Comparison of ENCODE assay signal across 10 cellular contexts in the genomic region with DNA sequence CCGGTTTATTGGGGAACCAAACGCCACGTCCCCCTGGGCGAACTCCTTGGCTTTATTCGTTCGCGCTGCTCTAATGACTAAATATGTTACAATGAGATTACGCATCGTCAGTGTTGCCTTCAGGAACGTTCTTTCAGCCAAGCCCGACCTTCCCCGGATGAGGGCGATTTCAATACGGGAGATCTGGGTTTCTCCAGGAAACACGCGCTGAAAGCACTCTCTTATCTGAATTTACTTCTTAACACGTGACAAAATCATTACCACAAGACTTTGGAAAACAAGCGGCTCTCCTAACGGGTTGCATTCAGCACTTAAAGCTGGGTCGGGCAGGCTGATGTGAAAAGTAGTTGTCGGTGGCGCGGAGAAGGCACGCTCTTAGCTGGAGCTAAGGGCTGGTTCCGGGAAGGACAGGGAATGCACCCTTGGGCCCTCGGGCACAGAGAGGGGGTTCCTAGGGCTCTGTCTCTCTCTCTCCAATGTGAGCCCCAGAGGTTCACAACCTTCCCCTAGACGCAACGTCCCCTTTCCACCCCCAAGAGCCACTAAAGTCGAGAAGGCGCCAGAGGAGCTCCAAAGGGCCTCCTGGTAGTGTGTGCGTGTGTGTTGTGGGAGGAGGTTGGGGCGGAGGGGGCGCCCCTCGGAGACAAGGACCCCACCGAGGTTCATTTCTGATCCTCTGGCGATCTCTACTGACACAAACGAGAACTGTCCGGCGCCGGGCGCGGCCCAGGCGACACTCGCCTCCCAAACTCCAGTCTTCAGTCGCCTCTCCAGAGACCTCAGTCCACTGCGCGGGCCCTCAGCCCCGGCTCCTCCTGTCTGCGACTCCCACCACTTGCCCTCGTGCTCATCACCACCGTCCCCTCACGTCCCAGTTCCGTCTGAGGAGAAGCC. TPM values are rescaled to one million over a fixed set of nuclear protein-coding genes. Genes with fewer than 3 reads are reported as not detected.
DNase-seq lines count a peak whose midpoint lies in the region; ATAC-seq, FAIRE-seq and TF ChIP-seq lines count a peak whose summit lies in the region.
"Had no signal": no experiment of that assay in that cellular context is flagged by ENCODE, and none has a peak within 500 bp of the region (broad histone marks: within the 10 kb centered on the region; RNA-seq: fewer than 3 reads in every experiment).

No MANE protein-coding gene starts in this region.

- H4K8ac ChIP-seq in mesendoderm (ENCODE audit: low read depth, low read length): no peak overlapping the region

- no peak overlapping the region for H3K27ac Mint-ChIP-seq in Caco-2 (ENCODE audit: unreplicated experiment)

- no peaks in the 10 kb centered on the region for H3K36me3 Mint-ChIP-seq in Caco-2 (ENCODE audit: insufficient read depth, unreplicated experiment)

- H3K4me3 ChIP-seq in Caco-2 (ENCODE audit: low read depth, low read length) (no peak overlapping the region), HEK293 (ENCODE audit: low read depth, low read length) (peak overlapping the region; percentile 50), mesendoderm (ENCODE audit: low read length) (no peak overlapping the region), gastrocnemius medialis (peak overlapping the region in 1 of 4 donors; percentile 32)

- no peak overlapping the region for H4K5ac ChIP-seq in mesendoderm (ENCODE audit: low read length)

- in situ Hi-C loops in gastrocnemius medialis (cut with MboI; ENCODE audit: low sequenced_read_pairs in 4 of 4): no loop called here

- no peaks in the 10 kb centered on the region for H3K79me1 ChIP-seq in mesendoderm (ENCODE audit: low read length)

- H2AK5ac ChIP-seq in mesendoderm (ENCODE audit: low read length): no peak overlapping the region

- BruUV-seq in Caco-2 (replicated peaks; lab: Mats Ljungman, UMichigan): no TSS peak

- H3K56ac ChIP-seq in mesendoderm (ENCODE audit: low read length): peak overlapping the region; percentile 30

- peaks cover 62% of the 10 kb centered on the region for H3K27me3 Mint-ChIP-seq in Caco-2 (ENCODE audit: insufficient read depth, unreplicated experiment)

- no peaks in the 10 kb centered on the region for H3K4me1 Mint-ChIP-seq in Caco-2 (ENCODE audit: low read depth, unreplicated experiment)

- H3K36me3 ChIP-seq in Caco-2 (ENCODE audit: control insufficient read depth, insufficient read depth, low read length) (no peaks in the 10 kb centered on the region), HEK293 (ENCODE audit: control insufficient read depth in 2 of 2, insufficient read depth in 1 of 2, low read length in 2 of 2) (no peaks in the 10 kb centered on the region), mesendoderm (ENCODE audit: control insufficient read depth, insufficient read depth, low read length) (no peaks in the 10 kb centered on the region), gastrocnemius medialis (no peaks in the 10 kb centered on the region)

- ATAC-seq in GM18907 (IDR thresholded peaks at IDR 0.05; ENCODE audit: unreplicated experiment): no peak
- ATAC-seq in HG02798 (IDR thresholded peaks at IDR 0.05; ENCODE audit: poor library complexity, unreplicated experiment): no peak
- no peak for ATAC-seq in gastrocnemius medialis

- intact Hi-C loops in Caco-2 (cut with micrococcal nuclease; ENCODE audit: unreplicated experiment) (loop anchor here (1.0 kb wide), 1 partner anchor 19 kb away; no protein-coding TSS in a partner anchor), gastrocnemius medialis (cut with DNase I; ENCODE audit: low total_unique reads) (no loop called here)

- H3K27me3 ChIP-seq in Caco-2 (replicated peaks; ENCODE audit: control insufficient read depth, insufficient read depth, low read length) (peaks cover 8% of the 10 kb centered on the region), mesendoderm (ENCODE audit: insufficient read depth, low read length, poor library complexity) (peaks cover 94% of the 10 kb centered on the region), gastrocnemius medialis (peaks cover 97 to 98% (median 97%) of the 10 kb centered on the region in 3 donors)

- H3K18ac ChIP-seq in mesendoderm (ENCODE audit: low read length): no peak overlapping the region

- peaks cover 16% of the 10 kb centered on the region for H3K4me1 ChIP-seq in Caco-2
- H3K4me1 ChIP-seq in HEK293 (ENCODE audit: control insufficient read depth, insufficient read depth, low read length): peaks cover 3% of the 10 kb centered on the region; the same call in 1 of the 2 replicates
- no peaks in the 10 kb centered on the region for H3K4me1 ChIP-seq in mesendoderm (ENCODE audit: control insufficient read depth, low read depth, low read length)
- peaks cover 5 to 18% of the 10 kb centered on the region in 2 donors for H3K4me1 ChIP-seq in gastrocnemius medialis

- TF ChIP-seq POLR2A in gastrocnemius medialis (IDR thresholded peaks at IDR 0.05) (no peak), GM12892 (IDR thresholded peaks at IDR 0.05; ENCODE audit: low read depth, low read length) (no peak)

- peak overlapping the region; percentile 13 for H3K9ac ChIP-seq in mesendoderm (ENCODE audit: low read length)

- TF ChIP-seq CTCF in Caco-2 (IDR thresholded peaks at IDR 0.05; ENCODE audit: insufficient read depth in 1 of 2, low read depth in 1 of 2, low read length in 1 of 2, severe bottlenecking in 1 of 2, unreplicated experiment in 1 of 2) (no peak), HEK293 (tag by site-specific recombination; IDR thresholded peaks at IDR 0.05) (peak; percentile 94), gastrocnemius medialis (IDR thresholded peaks at IDR 0.05 in 4 of 5, conservative IDR thresholded peaks at IDR 0.05 in 1 of 5) (no peak)

- H2BK5ac ChIP-seq in mesendoderm (ENCODE audit: low read length): no peak overlapping the region

- no peak for FAIRE-seq in GM12892 (lab: Jason Lieb, UNC)
- FAIRE-seq: GM12891 had no signal

- H3K23ac ChIP-seq in mesendoderm (ENCODE audit: low read length): no peak overlapping the region

- H3K4me3 Mint-ChIP-seq in Caco-2 (ENCODE audit: unreplicated experiment): peak overlapping the region; percentile 63

- H2BK120ac ChIP-seq in mesendoderm (ENCODE audit: low read depth, low read length): no peak overlapping the region

- H3K79me2 ChIP-seq in mesendoderm (ENCODE audit: control insufficient read depth, insufficient read depth, low read length): no peaks in the 10 kb centered on the region

- no peak for DNase-seq in Caco-2
- peak; percentile 67 for DNase-seq in mesendoderm
- no peak for DNase-seq in gastrocnemius medialis
- no peak for DNase-seq in GM12892 (ENCODE audit: insufficient read length)
- DNase-seq: effector CD4-positive, alpha-beta T cell had no signal

- CTCF ChIA-PET in Caco-2 (lab: Charles Lee) (interaction anchor here (0.6 to 1.6 kb wide), 2 partner anchors 9 to 766 kb away, joined by 3 to 7 read pairs; no protein-coding TSS in a partner anchor), HEK293 (lab: Yijun Ruan, JAX) (interaction anchor here (0.6 to 4.5 kb wide), 32 partner anchors 9 to 1317 kb away, joined by 3 to 49 read pairs (median 3); no protein-coding TSS in a partner anchor)

- no peak overlapping the region for H2BK15ac ChIP-seq in mesendoderm (replicated peaks; ENCODE audit: low read depth)

- H3K4me2 ChIP-seq in mesendoderm (ENCODE audit: low read length): peak overlapping the region; percentile 48

- POLR2A ChIA-PET in Caco-2 (lab: Charles Lee) (no interaction called here), HEK293 (lab: Yijun Ruan, JAX) (interaction anchor here (0.6 kb wide), 1 partner anchor 1235 kb away, joined by 3 read pairs; no protein-coding TSS in a partner anchor)

- H3K9me3 ChIP-seq in Caco-2 (no peaks in the 10 kb centered on the region), HEK293 (ENCODE audit: control insufficient read depth, insufficient read depth, low read depth, low read length) (no peaks in the 10 kb centered on the region), gastrocnemius medialis (no peaks in the 10 kb centered on the region)

- no peak overlapping the region for H3K4ac ChIP-seq in mesendoderm (ENCODE audit: low read depth, low read length)

- H3K27ac ChIP-seq in HEK293 (ENCODE audit: extremely low read depth, low read depth, low read length) (peak overlapping the region; percentile 72; the same call in 1 of the 2 replicates), angular gyrus (ENCODE audit: low read depth, low read length) (peak overlapping the region; percentile 55), mesendoderm (ENCODE audit: low read depth, low read length) (no peak overlapping the region), gastrocnemius medialis (no peak overlapping the region)

- WGBS in mesendoderm (ENCODE audit: extremely low coverage, insufficient coverage, low lambda C conversion rate): no CpG with 5 or more reads among the region's 53 CpGs

- no peaks in the 10 kb centered on the region for H3K9me3 Mint-ChIP-seq in Caco-2 (ENCODE audit: unreplicated experiment)

TF ChIP-seq in HEK293, 187 proteins besides CTCF, POLR2A, EP300 and RAD21 (continues in another document):
- TF ChIP-seq KLF7 (tag by site-specific recombination; IDR thresholded peaks at IDR 0.05; ENCODE audit: borderline replicate concordance): no peak; the same call in 1 of the 2 replicates
- TF ChIP-seq RBAK (tag by site-specific recombination; IDR thresholded peaks at IDR 0.05): no peak
- TF ChIP-seq ZFHX2 (tag by site-specific recombination; conservative IDR thresholded peaks at IDR 0.05): peak; percentile 72
- 0 out of 2 replicates have a peak, but pooled peaks have one; percentile 13 for TF ChIP-seq ZEB2 (tag by site-specific recombination; IDR thresholded peaks at IDR 0.05)
- peak; percentile 44; the same call in 1 of the 2 replicates for TF ChIP-seq GLIS1 (tag by site-specific recombination; IDR thresholded peaks at IDR 0.05)
- no peak for TF ChIP-seq OSR2 (tag by site-specific recombination; IDR thresholded peaks at IDR 0.05)
- TF ChIP-seq ZNF692 (tag by site-specific recombination; IDR thresholded peaks at IDR 0.05): peak; percentile 85
- TF ChIP-seq ZNF654 (tag by site-specific recombination; IDR thresholded peaks at IDR 0.05; ENCODE audit: low read depth): peak; percentile 77
- TF ChIP-seq ZNF423 (tag by site-specific recombination; IDR thresholded peaks at IDR 0.05): peak; percentile 36; the same call in 1 of the 2 replicates
- TF ChIP-seq ZBTB8A (tag by site-specific recombination; IDR thresholded peaks at IDR 0.05): peak; percentile 7; the same call in 1 of the 2 replicates

RNA-seq across cellular contexts. Expression of gene NKX2-2, which starts 7.1 kb away (rescaled TPM):
- total RNA-seq in Caco-2 (2022) (not detected in 2 replicates), gastrocnemius medialis (not detected)
- polyA plus RNA-seq in mesendoderm (2013, experiment 1 of 2): 0.03 TPM
- 0.03 TPM for polyA plus RNA-seq in mesendoderm (2013, experiment 2 of 2)
- polyA plus RNA-seq in GM12892 (2012; ENCODE audit: missing spikeins): not detected

Comparison
In these comparisons a context has a peak if more than half of its experiments do, and no peak if none do; other contexts are left out.
1. H3K27ac ChIP-seq: peak in HEK293 (single experiment) and angular gyrus (single experiment); none in mesendoderm (single experiment) and gastrocnemius medialis (0 of 4).